In the genomic region with DNA sequence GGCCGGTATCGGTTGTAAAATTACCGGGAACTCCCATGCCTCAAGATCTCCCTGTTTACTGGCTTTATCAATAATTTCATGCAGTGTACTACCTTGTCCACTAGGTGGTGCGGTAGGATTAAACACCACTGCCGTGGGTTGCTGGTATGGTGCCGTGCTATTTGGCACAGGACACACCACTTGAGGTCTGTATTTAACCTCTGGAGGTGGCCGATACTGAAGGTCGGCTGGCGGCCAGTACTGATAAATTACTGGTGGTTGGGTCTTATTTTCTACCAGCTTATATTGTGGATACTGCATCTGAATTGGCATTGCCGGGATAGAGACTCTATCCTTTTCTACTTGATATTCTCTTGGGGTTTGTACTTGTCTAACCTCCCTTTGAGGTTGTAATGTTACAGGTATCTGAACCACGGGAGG, we compare ENCODE assay signal across 1 cellular context.
A peak's percentile ranks its signal among the peaks of the same experiment; 100 is the strongest.
TF ChIP-seq lines count a peak whose summit lies in the region.

No MANE protein-coding gene starts in this region.

TF ChIP-seq in HEK293, 187 proteins besides CTCF, POLR2A, EP300 and RAD21 (continued from another document):
- TF ChIP-seq, protein P1, sequence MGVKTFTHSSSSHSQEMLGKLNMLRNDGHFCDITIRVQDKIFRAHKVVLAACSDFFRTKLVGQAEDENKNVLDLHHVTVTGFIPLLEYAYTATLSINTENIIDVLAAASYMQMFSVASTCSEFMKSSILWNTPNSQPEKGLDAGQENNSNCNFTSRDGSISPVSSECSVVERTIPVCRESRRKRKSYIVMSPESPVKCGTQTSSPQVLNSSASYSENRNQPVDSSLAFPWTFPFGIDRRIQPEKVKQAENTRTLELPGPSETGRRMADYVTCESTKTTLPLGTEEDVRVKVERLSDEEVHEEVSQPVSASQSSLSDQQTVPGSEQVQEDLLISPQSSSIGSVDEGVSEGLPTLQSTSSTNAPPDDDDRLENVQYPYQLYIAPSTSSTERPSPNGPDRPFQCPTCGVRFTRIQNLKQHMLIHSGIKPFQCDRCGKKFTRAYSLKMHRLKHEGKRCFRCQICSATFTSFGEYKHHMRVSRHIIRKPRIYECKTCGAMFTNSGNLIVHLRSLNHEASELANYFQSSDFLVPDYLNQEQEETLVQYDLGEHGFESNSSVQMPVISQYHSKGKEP (tag by site-specific recombination; IDR thresholded peaks at IDR 0.05) = no peak
- TF ChIP-seq ZNF335 (tag by site-specific recombination; conservative IDR thresholded peaks at IDR 0.05) (peak; percentile 37; the same call in 1 of the 2 replicates), ZNF394 (tag by site-specific recombination; IDR thresholded peaks at IDR 0.05; ENCODE audit: borderline replicate concordance) (no peak), GLI2 (tag by site-specific recombination; IDR thresholded peaks at IDR 0.05; ENCODE audit: borderline replicate concordance, low read depth) (no peak)
